Comparison of ENCODE assay signal across 21 cellular contexts in genomic region chr11:120894207-120894989, GRCh38.
DNase-seq lines count a peak whose midpoint lies in the region; ATAC-seq and TF ChIP-seq lines count a peak whose summit lies in the region.
"Had no signal": no experiment of that assay in that cellular context is flagged by ENCODE, and none has a peak within 500 bp of the region (broad histone marks: within the 10 kb centered on the region; RNA-seq: fewer than 3 reads in every experiment).

No MANE protein-coding gene starts in this region.

- intact Hi-C loops in A673 (cut with micrococcal nuclease; ENCODE audit: unreplicated experiment): no loop called here

- POLR2A ChIA-PET in A673 (lab: Charles Lee; ENCODE audit: low non-redundant PET): no interaction called here

- peaks cover 20% of the 10 kb centered on the region for H3K27me3 ChIP-seq in A673 (replicated peaks; ENCODE audit: insufficient read depth, low read depth, low read length, poor library complexity)
- no peaks in the 10 kb centered on the region for H3K27me3 ChIP-seq in MG63

- H3K9me3 ChIP-seq in A673 (ENCODE audit: low read depth, low read length, poor library complexity, severe bottlenecking) (no peaks in the 10 kb centered on the region), MG63 (no peaks in the 10 kb centered on the region)
- H3K9me3 ChIP-seq: gastrocnemius medialis had no signal

- CTCF ChIA-PET in A673 (lab: Charles Lee): no interaction called here

- ATAC-seq in left lobe of liver: peak; percentile 83
- no peak for ATAC-seq in GM21381 (IDR thresholded peaks at IDR 0.05; ENCODE audit: unreplicated experiment)
- ATAC-seq: HCT116, K562 had no signal

- H3K36me3 ChIP-seq in A673 (ENCODE audit: insufficient read depth, low read length, poor library complexity, severe bottlenecking) (no peaks in the 10 kb centered on the region), MG63 (no peaks in the 10 kb centered on the region)
- H3K36me3 ChIP-seq: gastrocnemius medialis had no signal

- no peak overlapping the region for H3K27ac ChIP-seq in A673 (ENCODE audit: low read depth, low read length, poor library complexity, severe bottlenecking)
- H3K27ac ChIP-seq: gastrocnemius medialis had no signal

- no TSS peak for BruUV-seq in A673 (replicated peaks; lab: Mats Ljungman, UMichigan)

- no peaks in the 10 kb centered on the region for H3K4me1 ChIP-seq in A673 (ENCODE audit: insufficient read depth, low read length, poor library complexity, severe bottlenecking)
- H3K4me1 ChIP-seq: gastrocnemius medialis had no signal

- DNase-seq in A673 (ENCODE audit: low spot score): peak; percentile 18
- peak; percentile 30 for DNase-seq in MG63
- peak; percentile 86 to 94 for DNase-seq in NCI-H526 (lab: John Stamatoyannopoulos, UW)
- DNase-seq in left lobe of liver (ENCODE audit: low spot score): peak; percentile 54
- DNase-seq in stimulated activated CD4-positive, alpha-beta T cell treated with anti-CD3 and anti-CD28 coated beads, Interleukin-12 subunit alpha, Interleukin-12 subunit beta, amount 100 ng/mL, for 4 hours: no peak
- DNase-seq in NCI-H2227 (lab: John Stamatoyannopoulos, UW; ENCODE audit: unreplicated experiment): no peak
- DNase-seq in activated naive CD4-positive, alpha-beta T cell treated with anti-CD3 and anti-CD28 coated beads, Interleukin-2, amount 50 U/mL, for 16 hours: no peak
- DNase-seq: activated CD4-positive, alpha-beta T cell treated with anti-CD3 and anti-CD28 coated beads, Interleukin-2, amount 50 U/mL, for 48 hours; activated naive CD4-positive, alpha-beta T cell treated with anti-CD3 and anti-CD28 coated beads, Interleukin-2, amount 10 ng/mL, durations not matched to agents 7 days and 5 days; activated T-cell treated with anti-CD3 and anti-CD28 coated beads, Interleukin-2, amount 50 U/mL, for 1 hour; aorta; erythroblast; kidney glomerular epithelial cell; midbrain; MV-4-11; nephron progenitor cell; SHP77 treated with DMSO at 0.1 percent for 48 hours had no signal

- TF ChIP-seq CTCF in A673 (conservative IDR thresholded peaks at IDR 0.05; ENCODE audit: low read depth, low read length): no peak

- H3K4me3 ChIP-seq in A673 (ENCODE audit: low read depth, low read length, poor library complexity, severe bottlenecking) (no peak overlapping the region), MG63 (no peak overlapping the region)
- H3K4me3 ChIP-seq: gastrocnemius medialis, K562 had no signal

Comparison
In these comparisons a context has a peak if more than half of its experiments do, and no peak if none do; other contexts are left out.
1. DNase-seq: peak in A673 (single experiment), MG63 (single experiment), NCI-H526 (2 of 2) and left lobe of liver (single experiment); none in stimulated activated CD4-positive, alpha-beta T cell treated with anti-CD3 and anti-CD28 coated beads, Interleukin-12 subunit alpha, Interleukin-12 subunit beta, amount 100 ng/mL, for 4 hours (single experiment), NCI-H2227 (single experiment) and activated naive CD4-positive, alpha-beta T cell treated with anti-CD3 and anti-CD28 coated beads, Interleukin-2, amount 50 U/mL, for 16 hours (single experiment).